ENCODE assay signal across 8 cellular contexts in genomic region chr17:7582401-7583252, GRCh38. TPM values are rescaled to one million over a fixed set of nuclear protein-coding genes. Genes with fewer than 3 reads are reported as not detected.
DNase-seq lines count a peak whose midpoint lies in the region; ATAC-seq and TF ChIP-seq lines count a peak whose summit lies in the region.

No MANE protein-coding gene starts in this region.

- no peak for DNase-seq in AG09309 (ENCODE audit: low read depth)
- no peak for DNase-seq in chondrocyte (ENCODE audit: low spot score)
- DNase-seq in naive thymus-derived CD4-positive, alpha-beta T cell: peak in 1 of 9 donors; percentile 24
- DNase-seq in NCI-H2081 treated with DMSO at 0.1 percent for 48 hours (lab: John Stamatoyannopoulos, UW): no peak
- no peak for DNase-seq in GM03348 (ENCODE audit: low spot score)

- H3K36me3 Mint-ChIP-seq in chondrocyte (ENCODE audit: low read depth): peaks cover 14% of the 10 kb centered on the region
- H3K36me3 Mint-ChIP-seq in naive thymus-derived CD4-positive, alpha-beta T cell: peaks cover 2 to 25% (median 10%) of the 10 kb centered on the region in 5 donors

- CTCF ChIA-PET in naive thymus-derived CD4-positive, alpha-beta T cell (lab: Charles Lee): interaction anchor here (0.6 to 2.8 kb wide), 9 partner anchors 22 to 511 kb away, joined by 3 to 18 read pairs (median 3); partner anchors contain the start of genes FXR2, SENP3 and TP53

- peak overlapping the region; percentile 68 for H3K4me3 ChIP-seq in AG09309 (ENCODE audit: control insufficient read depth, low read depth, low read length)
- peak overlapping the region; percentile 100 for H3K4me3 ChIP-seq in naive thymus-derived CD4-positive, alpha-beta T cell (ENCODE audit: low read length)

- TF ChIP-seq CTCF in AG09309 (IDR thresholded peaks at IDR 0.05; ENCODE audit: control insufficient read depth, insufficient read depth, low read depth, low read length, missing control alignments): no peak
- no peak for TF ChIP-seq CTCF in chondrocyte (IDR thresholded peaks at IDR 0.05)

- H3K4me3 Mint-ChIP-seq in chondrocyte (ENCODE audit: unreplicated experiment): peak overlapping the region; percentile 95
- peak overlapping the region; percentile 48 to 100 (median 81) for H3K4me3 Mint-ChIP-seq in naive thymus-derived CD4-positive, alpha-beta T cell

- peaks cover 28 to 35% of the 10 kb centered on the region in 2 donors for H3K4me1 ChIP-seq in naive thymus-derived CD4-positive, alpha-beta T cell (ENCODE audit: control insufficient read depth in 2 of 2, insufficient read depth in 2 of 2, low read length in 2 of 2)

- POLR2A ChIA-PET in naive thymus-derived CD4-positive, alpha-beta T cell (lab: Charles Lee): interaction anchor here (1.2 to 6.8 kb wide), 13 partner anchors 9 to 547 kb away, joined by 3 to 108 read pairs (median 15); partner anchors contain the start of genes FXR2, GPS2, SENP3 and SLC16A13

- no peak for ATAC-seq in naive thymus-derived CD4-positive, alpha-beta T cell
- no peak for ATAC-seq in HG02840 (IDR thresholded peaks at IDR 0.05; ENCODE audit: low FRiP score, unreplicated experiment)
- no peak for ATAC-seq in esophagus mucosa

- no peaks in the 10 kb centered on the region for H3K9me3 Mint-ChIP-seq in chondrocyte (ENCODE audit: low read depth)
- peaks cover 0 to 7% (median 0%) of the 10 kb centered on the region in 11 donors for H3K9me3 Mint-ChIP-seq in naive thymus-derived CD4-positive, alpha-beta T cell

- peak overlapping the region; percentile 100 for H3K27ac Mint-ChIP-seq in chondrocyte (ENCODE audit: unreplicated experiment)
- H3K27ac Mint-ChIP-seq in naive thymus-derived CD4-positive, alpha-beta T cell: peak overlapping the region; percentile 75 to 100 (median 98)

- no peaks in the 10 kb centered on the region for H3K9me3 ChIP-seq in KOPT-K1 (ENCODE audit: insufficient read depth, low read length, poor library complexity, severe bottlenecking)
- no peaks in the 10 kb centered on the region for H3K9me3 ChIP-seq in naive thymus-derived CD4-positive, alpha-beta T cell (ENCODE audit: control insufficient read depth in 2 of 3, low read length in 3 of 3)

- no peaks in the 10 kb centered on the region for H3K27me3 Mint-ChIP-seq in chondrocyte (ENCODE audit: low read depth)
- H3K27me3 Mint-ChIP-seq in naive thymus-derived CD4-positive, alpha-beta T cell: no peaks in the 10 kb centered on the region

- H3K4me1 Mint-ChIP-seq in chondrocyte (ENCODE audit: low read depth): peaks cover 61% of the 10 kb centered on the region
- H3K4me1 Mint-ChIP-seq in naive thymus-derived CD4-positive, alpha-beta T cell: peaks cover 33 to 68% (median 62%) of the 10 kb centered on the region in 7 donors

- H3K27me3 ChIP-seq in naive thymus-derived CD4-positive, alpha-beta T cell (ENCODE audit: control insufficient read depth in 2 of 2, insufficient read depth in 2 of 2, low read length in 2 of 2): no peaks in the 10 kb centered on the region

- H3K27ac ChIP-seq in KOPT-K1 (ENCODE audit: low read depth, low read length, poor library complexity, severe bottlenecking): peak overlapping the region; percentile 94
- peak overlapping the region; percentile 95 for H3K27ac ChIP-seq in naive thymus-derived CD4-positive, alpha-beta T cell (ENCODE audit: low read depth, low read length)

- intact Hi-C loops in naive thymus-derived CD4-positive, alpha-beta T cell (cut with micrococcal nuclease): loop anchor here (1.0 kb wide), 6 partner anchors 9 to 106 kb away; partner anchors contain the start of genes FXR2 (in 1 of the 2), POLR2A (in 1 of the 2), SENP3 (in 1 of the 2) and WRAP53 (in 1 of the 2)

- peaks cover 64% of the 10 kb centered on the region for H3K36me3 ChIP-seq in KOPT-K1 (ENCODE audit: insufficient read depth, low read length)
- H3K36me3 ChIP-seq in naive thymus-derived CD4-positive, alpha-beta T cell (ENCODE audit: control insufficient read depth in 2 of 3, insufficient read depth in 3 of 3, low read length in 3 of 3): peaks cover 7 to 29% (median 7%) of the 10 kb centered on the region in 3 experiments

RNA-seq across cellular contexts. Expression of gene MPDU1, which starts 1.0 kb away (rescaled TPM):
- total RNA-seq in chondrocyte: 33.1 to 47.8 TPM (median 35.9 TPM) in 3 replicates
- 10 to 100 TPM; 25.4 to 79.8 (median 31.4) TPM for total RNA-seq in naive thymus-derived CD4-positive, alpha-beta T cell
- polyA plus RNA-seq in naive thymus-derived CD4-positive, alpha-beta T cell: 10 to 100 TPM; 39.1 to 52.3 TPM
- 36.7 TPM for total RNA-seq in esophagus mucosa

RNA-seq across cellular contexts. Expression of gene CD68, which starts 3.2 kb away (rescaled TPM):
- total RNA-seq in chondrocyte (1.2 to 3.3 TPM (median 2.6 TPM) in 3 replicates), esophagus mucosa (61.3 TPM)
- total RNA-seq in naive thymus-derived CD4-positive, alpha-beta T cell: 100 to 1,000 TPM in 1 of 5 experiments, 10 to 100 TPM in 2, 1 to 10 TPM in 2; 6.8 to 176 (median 18.8) TPM
- under 1 TPM; 0.12 to 0.21 TPM for polyA plus RNA-seq in naive thymus-derived CD4-positive, alpha-beta T cell

RNA-seq across cellular contexts. Expression of gene SOX15, which starts 7.3 kb away (rescaled TPM):
- total RNA-seq in chondrocyte (0.32 to 0.39 TPM in 2 of 3 replicates, not detected in the other), esophagus mucosa (74.0 TPM)
- 1 to 10 TPM in 2 of 5 experiments, under 1 TPM in 3; 0.44 to 1.6 (median 0.56) TPM for total RNA-seq in naive thymus-derived CD4-positive, alpha-beta T cell
- not detected for polyA plus RNA-seq in naive thymus-derived CD4-positive, alpha-beta T cell

RNA-seq across cellular contexts. Expression of gene SENP3, which starts 20.9 kb away (rescaled TPM):
- total RNA-seq in chondrocyte: 45.3 to 57.8 TPM (median 49.4 TPM) in 3 replicates
- 10 to 100 TPM; 35.0 to 43.8 (median 40.8) TPM for total RNA-seq in naive thymus-derived CD4-positive, alpha-beta T cell
- 10 to 100 TPM; 13.2 to 20.6 TPM for polyA plus RNA-seq in naive thymus-derived CD4-positive, alpha-beta T cell
- total RNA-seq in esophagus mucosa: 34.5 TPM

RNA-seq across cellular contexts. Expression of gene TNFSF13, which starts 24.1 kb away (rescaled TPM):
- total RNA-seq in chondrocyte (0.48 to 1.9 TPM (median 1.7 TPM) in 3 replicates), esophagus mucosa (6.4 TPM)
- total RNA-seq in naive thymus-derived CD4-positive, alpha-beta T cell: 10 to 100 TPM in 1 of 5 experiments, 1 to 10 TPM in 4; 2.0 to 45.6 (median 4.4) TPM
- 1 to 10 TPM; 1.1 to 1.5 TPM for polyA plus RNA-seq in naive thymus-derived CD4-positive, alpha-beta T cell

Comparison
In these comparisons a context has a peak if more than half of its experiments do, and no peak if none do; other contexts are left out.
1. RNA of gene SOX15, which starts 7.3 kb away (total RNA-seq): 74.0 TPM in esophagus mucosa (single experiment); 0.44 to 1.6 TPM in naive thymus-derived CD4-positive, alpha-beta T cell and 0.32 to 0.39 TPM in chondrocyte; every median in the first group is over 10 times any median in the second.